Comparison of ENCODE assay signal across 20 cellular contexts in the genomic region with DNA sequence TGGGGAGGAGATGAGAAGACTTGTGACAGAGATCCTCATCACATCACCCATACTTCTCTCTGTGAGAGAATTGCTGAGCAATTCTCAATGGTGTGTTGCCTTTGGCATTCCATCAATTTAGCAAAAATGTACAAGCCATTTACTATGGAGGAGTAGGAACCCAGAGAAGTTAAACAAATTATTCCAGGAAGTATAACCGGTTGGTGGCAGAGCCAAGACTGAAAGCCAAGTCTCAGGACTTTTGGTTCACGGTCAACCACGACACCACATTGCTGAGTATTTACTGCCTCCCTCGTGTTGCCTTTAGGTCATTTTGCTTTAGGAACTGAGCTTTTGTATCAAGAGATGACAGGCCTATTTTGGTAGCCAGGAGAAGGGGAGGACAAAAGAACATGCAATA.
"Had no signal": no experiment of that assay in that cellular context is flagged by ENCODE, and none has a peak within 500 bp of the region (broad histone marks: within the 10 kb centered on the region; RNA-seq: fewer than 3 reads in every experiment).

No MANE protein-coding gene starts in this region.

- DNase-seq: activated CD4-positive, alpha-beta T cell treated with anti-CD3 and anti-CD28 coated beads for 1 hour; activated CD4-positive, alpha-beta T cell treated with anti-CD3 and anti-CD28 coated beads, Interleukin-2, amount 10 ng/mL, durations not matched to agents 24 days and 14 days; activated CD4-positive, alpha-beta T cell treated with anti-CD3 and anti-CD28 coated beads, Interleukin-2, amount 50 U/mL, for 48 hours; activated CD8-positive, alpha-beta memory T cell treated with anti-CD3 and anti-CD28 coated beads, Interleukin-2, amount 10 ng/mL, durations not matched to agents 7 days and 5 days; activated effector memory CD4-positive, alpha-beta T cell treated with Interleukin-2 at 50 U/mL for 16 hours; activated naive CD4-positive, alpha-beta T cell treated with Interleukin-2 at 50 U/mL for 16 hours; activated naive CD8-positive, alpha-beta T cell treated with anti-CD3 and anti-CD28 coated beads, Interleukin-2, amount 50 U/mL, for 24 hours; activated T-cell treated with anti-CD3 and anti-CD28 coated beads, Interleukin-2, amount 50 U/mL, for 24 hours; amniotic stem cell; MG63; NCI-H1105; NCI-H1436; NCI-H1694 treated with DMSO at 0.1 percent for 48 hours; NCI-H2081; NCI-H446; NCI-H524; PC-3; SHP77; SW 1271 had no signal

- H3K9me3 ChIP-seq: MG63, SJSA1 had no signal

- H3K4me3 ChIP-seq: MG63, SJSA1 had no signal

- H3K4me1 ChIP-seq: SJSA1 had no signal

- H3K36me3 ChIP-seq: MG63, SJSA1 had no signal

- H3K27ac ChIP-seq: SJSA1 had no signal

- H3K27me3 ChIP-seq: MG63, SJSA1 had no signal
